8 cellular contexts compared by ENCODE assay signal in the genomic region with DNA sequence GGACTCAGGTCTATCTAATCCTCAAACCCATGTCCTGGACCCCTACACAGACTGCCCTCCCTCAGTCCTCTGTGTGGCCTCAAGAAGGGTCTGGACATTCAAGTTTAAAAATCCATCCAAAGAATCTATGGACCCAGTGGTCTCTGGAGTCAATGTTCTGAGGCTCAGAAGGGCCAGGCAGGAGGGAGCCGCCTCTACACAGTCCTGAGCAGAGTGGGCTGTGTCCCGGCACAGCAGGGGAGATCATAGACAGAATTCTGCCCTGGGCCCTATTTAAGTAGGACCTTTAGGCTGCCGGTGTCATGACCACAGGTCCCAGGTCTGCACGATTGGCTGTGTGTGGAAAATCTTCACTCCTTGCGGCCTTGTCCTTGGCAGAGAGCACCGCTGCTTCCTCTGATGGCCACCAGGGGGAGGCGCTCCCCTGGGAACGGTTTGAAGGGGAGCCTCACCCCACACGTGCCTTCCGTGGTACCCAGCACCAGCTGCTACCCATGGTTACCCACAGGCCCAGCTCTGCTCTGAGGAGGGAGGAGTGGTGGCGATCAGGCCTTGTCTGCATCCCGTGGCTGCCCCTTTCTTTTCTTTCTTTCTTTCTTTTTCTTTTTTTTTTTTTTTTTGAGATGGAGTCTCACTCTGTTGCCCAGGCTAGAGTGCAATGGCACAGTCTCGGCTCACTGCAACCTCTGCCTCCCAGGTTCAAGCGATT. TPM values are rescaled to one million over a fixed set of nuclear protein-coding genes. Genes with fewer than 3 reads are reported as not detected.
DNase-seq lines count a peak whose midpoint lies in the region; ATAC-seq lines count a peak whose summit lies in the region.

No MANE protein-coding gene starts in this region.

- ATAC-seq in GM18907 (IDR thresholded peaks at IDR 0.05; ENCODE audit: unreplicated experiment) (peak; percentile 90), HG03439 (IDR thresholded peaks at IDR 0.05; ENCODE audit: unreplicated experiment) (peak; percentile 81)

- DNase-seq in AG08396 (ENCODE audit: low spot score): peak; percentile 79
- peak; percentile 53 to 81 for DNase-seq in NCI-H526 (lab: John Stamatoyannopoulos, UW)
- peak; percentile 39 to 64 for DNase-seq in activated CD4-positive, alpha-beta T cell treated with anti-CD3 and anti-CD28 coated beads, Interleukin-2, amount 50 U/mL, for 24 hours (ENCODE audit: low read depth in 1 of 2, low spot score in 1 of 2)
- DNase-seq in dedifferentiated amniotic fluid mesenchymal stem cell (ENCODE audit: extremely low spot score): peak; percentile 22
- DNase-seq in lung microvascular endothelial cell (ENCODE audit: low read depth in 2 of 2): peak; percentile 73 to 83
- DNase-seq in stimulated activated CD8-positive, alpha-beta memory T cell treated with anti-CD3 and anti-CD28 coated beads, Interleukin-2, amount 100 ng/mL, for 1 hour (ENCODE audit: low read depth in 2 of 2): peak; percentile 32 to 41

RNA-seq across cellular contexts. Expression of a gene that starts 37.9 kb away (rescaled TPM):
- total RNA-seq in lung microvascular endothelial cell: 0.20 and 0.22 TPM in 2 replicates

RNA-seq across cellular contexts. Expression of a gene that starts 39.8 kb away (rescaled TPM):
- not detected in 2 replicates for total RNA-seq in lung microvascular endothelial cell

RNA-seq across cellular contexts. Expression of a gene that starts 56.3 kb away (rescaled TPM):
- 65.8 and 97.8 TPM in 2 replicates for total RNA-seq in lung microvascular endothelial cell

RNA-seq across cellular contexts. Expression of a gene that starts 56.4 kb away (rescaled TPM):
- total RNA-seq in lung microvascular endothelial cell: 1.5 and 1.8 TPM in 2 replicates

Comparison
In these comparisons a context has a peak if more than half of its experiments do, and no peak if none do; other contexts are left out.
1. Peak in every context shown above with its lines: DNase-seq and ATAC-seq.
2. DNase-seq: peak in every context shown above with its lines; median percentile 79 in AG08396; 78 in lung microvascular endothelial cell; 67 in NCI-H526; 52 in activated CD4-positive, alpha-beta T cell treated with anti-CD3 and anti-CD28 coated beads, Interleukin-2, amount 50 U/mL, for 24 hours; 36 in stimulated activated CD8-positive, alpha-beta memory T cell treated with anti-CD3 and anti-CD28 coated beads, Interleukin-2, amount 100 ng/mL, for 1 hour; 22 in dedifferentiated amniotic fluid mesenchymal stem cell.